In the genomic region with DNA sequence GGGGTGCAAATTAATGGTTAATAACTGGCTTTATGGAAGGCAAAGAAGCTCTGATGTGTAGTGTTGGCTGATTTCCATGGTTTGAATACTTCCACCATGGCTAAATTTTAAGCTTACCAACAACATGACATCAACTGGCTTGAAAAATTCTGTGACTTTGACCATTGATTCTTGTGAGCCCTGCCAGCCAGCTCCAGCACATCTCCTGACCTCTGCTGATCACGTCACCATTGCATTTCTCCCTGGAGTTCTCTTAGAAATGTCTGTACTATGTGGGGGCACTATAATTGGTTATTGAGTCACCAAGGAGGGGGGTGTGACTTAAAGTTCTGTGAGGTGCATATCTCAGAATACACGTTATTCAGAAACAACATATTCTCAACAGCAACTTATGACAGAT, we compare ENCODE assay signal across 28 cellular contexts.
"Had no signal": no experiment of that assay in that cellular context is flagged by ENCODE, and none has a peak within 500 bp of the region (broad histone marks: within the 10 kb centered on the region; RNA-seq: fewer than 3 reads in every experiment).

No MANE protein-coding gene starts in this region.

- ATAC-seq: activated CD4-positive, CD25-positive, alpha-beta regulatory T cell treated with anti-CD3 and anti-CD28 coated beads, Interleukin-2, amount 50 U/mL, for 24 hours; activated naive CD4-positive, alpha-beta T cell treated with anti-CD3 and anti-CD28 coated beads, Interleukin-2, amount 50 U/mL, for 72 hours; activated T-cell treated with anti-CD3 and anti-CD28 coated beads, Interleukin-2, amount 50 U/mL, for 72 hours; esophagus mucosa had no signal

- H3K4me3 ChIP-seq: ascending aorta, cardiac muscle cell, coronary artery, dorsolateral prefrontal cortex had no signal

- H3K27me3 Mint-ChIP-seq: activated CD4-positive, alpha-beta memory T cell treated with anti-CD3 and anti-CD28 coated beads, Interleukin-2, amount 10 ng/mL, durations not matched to agents 7 days and 5 days; activated CD4-positive, alpha-beta T cell treated with anti-CD3 and anti-CD28 coated beads, Interleukin-2, amount 10 ng/mL, durations not matched to agents 7 days and 5 days; dendritic cell treated with granulocyte-macrophage colony-stimulating factor and Interleukin-4, amounts not matched to agents 40 ng/mL and 50 ng/mL, for 4 days had no signal

- H3K27me3 ChIP-seq: ascending aorta, cardiac muscle cell, dorsolateral prefrontal cortex had no signal

- H3K27ac Mint-ChIP-seq: activated B cell treated with CpG ODN at 0.5 μM for 24 hours; activated CD4-positive, alpha-beta memory T cell treated with anti-CD3 and anti-CD28 coated beads, Interleukin-2, amount 10 ng/mL, durations not matched to agents 7 days and 5 days; activated CD4-positive, alpha-beta T cell treated with anti-CD3 and anti-CD28 coated beads, Interleukin-2, amount 10 ng/mL, durations not matched to agents 7 days and 5 days; activated naive CD4-positive, alpha-beta T cell treated with anti-CD3 and anti-CD28 coated beads, Interleukin-2, amount 10 ng/mL, durations not matched to agents 7 days and 5 days; activated naive CD4-positive, alpha-beta T cell treated with anti-CD3 and anti-CD28 coated beads, Interleukin-2, amount 50 U/mL, for 72 hours; activated naive CD8-positive, alpha-beta T cell treated with anti-CD3 and anti-CD28 coated beads, Interleukin-2, amount 10 ng/mL, durations not matched to agents 7 days and 5 days; activated T-cell treated with anti-CD3 and anti-CD28 coated beads, Interleukin-2, amount 50 U/mL, for 24 hours; activated T-cell treated with anti-CD3 and anti-CD28 coated beads, Interleukin-2, amount 50 U/mL, for 72 hours; dendritic cell treated with granulocyte-macrophage colony-stimulating factor and Interleukin-4, amounts not matched to agents 40 ng/mL and 50 ng/mL, for 4 days; endodermal cell had no signal

- DNase-seq: activated B cell treated with CpG ODN at 0.5 μM for 24 hours; activated CD4-positive, alpha-beta memory T cell treated with anti-CD3 and anti-CD28 coated beads, Interleukin-2, amount 10 ng/mL, durations not matched to agents 7 days and 5 days; activated CD4-positive, alpha-beta T cell treated with anti-CD3 and anti-CD28 coated beads, Interleukin-2, amount 10 ng/mL, durations not matched to agents 7 days and 5 days; activated CD4-positive, alpha-beta T cell treated with anti-CD3 and anti-CD28 coated beads, Interleukin-2, amount 50 U/mL, for 4 hours; activated CD8-positive, alpha-beta memory T cell treated with anti-CD3 and anti-CD28 coated beads, Interleukin-2, amount 50 U/mL, for 48 hours; activated gamma-delta T cell; activated naive CD4-positive, alpha-beta T cell; activated naive CD4-positive, alpha-beta T cell treated with anti-CD3 and anti-CD28 coated beads, Interleukin-2, amount 10 ng/mL, durations not matched to agents 7 days and 5 days; activated naive CD8-positive, alpha-beta T cell treated with anti-CD3 and anti-CD28 coated beads, Interleukin-2, amount 10 ng/mL, durations not matched to agents 7 days and 5 days; activated T-cell treated with anti-CD3 and anti-CD28 coated beads for 4 hours; activated T-cell treated with anti-CD3 and anti-CD28 coated beads, Interleukin-2, amount 50 U/mL, for 24 hours; activated T-cell treated with anti-CD3 and anti-CD28 coated beads, Interleukin-2, amount 50 U/mL, for 72 hours; central memory CD4-positive, alpha-beta T cell; cerebellar nuclear complex; dorsolateral prefrontal cortex; effector memory CD4-positive, alpha-beta T cell; endodermal cell; foreskin fibroblast; head of caudate nucleus; T-helper 2 cell; WERI-Rb-1 had no signal

- H3K4me3 Mint-ChIP-seq: activated B cell treated with CpG ODN at 0.5 μM for 24 hours; activated CD4-positive, alpha-beta memory T cell treated with anti-CD3 and anti-CD28 coated beads, Interleukin-2, amount 10 ng/mL, durations not matched to agents 7 days and 5 days; activated CD4-positive, alpha-beta T cell treated with anti-CD3 and anti-CD28 coated beads, Interleukin-2, amount 10 ng/mL, durations not matched to agents 7 days and 5 days; activated naive CD4-positive, alpha-beta T cell treated with anti-CD3 and anti-CD28 coated beads, Interleukin-2, amount 10 ng/mL, durations not matched to agents 7 days and 5 days; activated naive CD8-positive, alpha-beta T cell treated with anti-CD3 and anti-CD28 coated beads, Interleukin-2, amount 10 ng/mL, durations not matched to agents 7 days and 5 days; activated T-cell treated with anti-CD3 and anti-CD28 coated beads, Interleukin-2, amount 50 U/mL, for 24 hours; activated T-cell treated with anti-CD3 and anti-CD28 coated beads, Interleukin-2, amount 50 U/mL, for 72 hours; dendritic cell treated with granulocyte-macrophage colony-stimulating factor and Interleukin-4, amounts not matched to agents 40 ng/mL and 50 ng/mL, for 4 days; endodermal cell had no signal

- H3K36me3 Mint-ChIP-seq: activated naive CD4-positive, alpha-beta T cell treated with anti-CD3 and anti-CD28 coated beads, Interleukin-2, amount 10 ng/mL, durations not matched to agents 7 days and 5 days; activated naive CD4-positive, alpha-beta T cell treated with anti-CD3 and anti-CD28 coated beads, Interleukin-2, amount 50 U/mL, for 72 hours; activated naive CD8-positive, alpha-beta T cell treated with anti-CD3 and anti-CD28 coated beads, Interleukin-2, amount 10 ng/mL, durations not matched to agents 7 days and 5 days had no signal

- H3K9me3 Mint-ChIP-seq: activated B cell treated with CpG ODN at 0.5 μM for 24 hours; activated CD4-positive, alpha-beta memory T cell treated with anti-CD3 and anti-CD28 coated beads, Interleukin-2, amount 10 ng/mL, durations not matched to agents 7 days and 5 days; activated CD4-positive, alpha-beta T cell treated with anti-CD3 and anti-CD28 coated beads, Interleukin-2, amount 10 ng/mL, durations not matched to agents 7 days and 5 days; activated naive CD4-positive, alpha-beta T cell treated with anti-CD3 and anti-CD28 coated beads, Interleukin-2, amount 10 ng/mL, durations not matched to agents 7 days and 5 days; activated naive CD8-positive, alpha-beta T cell treated with anti-CD3 and anti-CD28 coated beads, Interleukin-2, amount 10 ng/mL, durations not matched to agents 7 days and 5 days; activated T-cell treated with anti-CD3 and anti-CD28 coated beads, Interleukin-2, amount 50 U/mL, for 24 hours; dendritic cell treated with granulocyte-macrophage colony-stimulating factor and Interleukin-4, amounts not matched to agents 40 ng/mL and 50 ng/mL, for 4 days had no signal

- H3K27ac ChIP-seq: ascending aorta, cardiac muscle cell, coronary artery, dorsolateral prefrontal cortex, WERI-Rb-1 had no signal

- H3K36me3 ChIP-seq: ascending aorta, cardiac muscle cell, WERI-Rb-1 had no signal

- H3K9me3 ChIP-seq: ascending aorta had no signal

- H3K4me1 Mint-ChIP-seq: activated B cell treated with CpG ODN at 0.5 μM for 24 hours; activated CD4-positive, alpha-beta memory T cell treated with anti-CD3 and anti-CD28 coated beads, Interleukin-2, amount 10 ng/mL, durations not matched to agents 7 days and 5 days; activated CD4-positive, alpha-beta T cell treated with anti-CD3 and anti-CD28 coated beads, Interleukin-2, amount 10 ng/mL, durations not matched to agents 7 days and 5 days; activated naive CD4-positive, alpha-beta T cell treated with anti-CD3 and anti-CD28 coated beads, Interleukin-2, amount 10 ng/mL, durations not matched to agents 7 days and 5 days; activated naive CD8-positive, alpha-beta T cell treated with anti-CD3 and anti-CD28 coated beads, Interleukin-2, amount 10 ng/mL, durations not matched to agents 7 days and 5 days; endodermal cell had no signal
